31 cellular contexts compared by ENCODE assay signal in the genomic region with DNA sequence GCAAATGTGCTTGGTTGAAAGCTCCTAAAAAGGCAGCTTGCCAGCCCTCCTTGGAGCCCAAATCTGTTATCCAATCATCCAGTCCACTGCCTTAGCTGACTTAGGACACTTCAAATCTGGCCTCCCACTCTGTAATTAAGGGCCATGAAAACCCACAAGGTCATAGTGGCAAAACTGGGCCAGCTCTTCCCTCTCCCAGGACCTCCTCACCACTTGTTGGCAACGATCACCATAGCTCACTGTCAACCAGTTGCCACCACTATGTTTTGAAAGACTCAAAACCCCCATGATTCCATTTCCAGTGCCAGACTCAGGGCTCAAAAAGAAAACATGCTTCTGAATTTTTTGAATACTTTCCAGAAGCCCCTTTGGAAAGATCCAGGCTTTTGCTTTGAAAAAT.
"Had no signal": no experiment of that assay in that cellular context is flagged by ENCODE, and none has a peak within 500 bp of the region (broad histone marks: within the 10 kb centered on the region; RNA-seq: fewer than 3 reads in every experiment).

No MANE protein-coding gene starts in this region.

- H3K27ac Mint-ChIP-seq: dendritic cell treated with granulocyte-macrophage colony-stimulating factor and Interleukin-4, amounts not matched to agents 40 ng/mL and 50 ng/mL, for 4 days; endodermal cell; memory B cell; mesothelial cell of epicardium; naive thymus-derived CD4-positive, alpha-beta T cell; nephron; type B pancreatic cell had no signal

- ATAC-seq: esophagus mucosa; foreskin keratinocyte; gastroesophageal sphincter; heart left ventricle; left lobe of liver; mucosa of descending colon; naive thymus-derived CD4-positive, alpha-beta T cell; right cardiac atrium had no signal

- H3K36me3 Mint-ChIP-seq: naive thymus-derived CD4-positive, alpha-beta T cell; type B pancreatic cell had no signal

- H3K27ac ChIP-seq: epithelial cell of prostate, foreskin keratinocyte, gastroesophageal sphincter, heart left ventricle, hepatocyte, prostate gland, sigmoid colon, skin epidermis, spleen, stomach, testis, tibial artery had no signal

- H3K36me3 ChIP-seq: gastroesophageal sphincter, heart left ventricle, prostate gland, sigmoid colon, spleen, stomach, tibial artery had no signal

- H3K4me3 Mint-ChIP-seq: dendritic cell treated with granulocyte-macrophage colony-stimulating factor and Interleukin-4, amounts not matched to agents 40 ng/mL and 50 ng/mL, for 4 days; endodermal cell; memory B cell; mesothelial cell of epicardium; naive thymus-derived CD4-positive, alpha-beta T cell; nephron; type B pancreatic cell had no signal

- H3K27me3 Mint-ChIP-seq: dendritic cell treated with granulocyte-macrophage colony-stimulating factor and Interleukin-4, amounts not matched to agents 40 ng/mL and 50 ng/mL, for 4 days had no signal

- H2AFZ ChIP-seq: hepatocyte had no signal

- H3K4me1 ChIP-seq: foreskin keratinocyte, gastroesophageal sphincter, heart left ventricle, prostate gland, sigmoid colon, spleen, stomach, testis had no signal

- H3K4me3 ChIP-seq: gastroesophageal sphincter, heart left ventricle, hepatocyte, lung, mucosa of descending colon, prostate gland, sigmoid colon, skin epidermis, spleen, stomach, testis, tibial artery had no signal

- H3K4me2 ChIP-seq: hepatocyte had no signal

- DNase-seq: cerebellar nuclear complex; effector CD8-positive, alpha-beta T cell; endodermal cell; foreskin keratinocyte; heart left ventricle; kidney; mucosa of descending colon; naive thymus-derived CD4-positive, alpha-beta T cell; nucleus accumbens; right cardiac atrium; sigmoid colon; spleen; stimulated activated CD4-positive, alpha-beta T cell treated with anti-CD3 and anti-CD28 coated beads, Interleukin-4, amount 100 ng/mL, for 4 hours; stimulated activated naive CD4-positive, alpha-beta T cell; stomach; substantia nigra; testis; tibial artery had no signal

- H3K4me1 Mint-ChIP-seq: endodermal cell; memory B cell; mesothelial cell of epicardium; naive thymus-derived CD4-positive, alpha-beta T cell had no signal

- H3K9me3 ChIP-seq: gastroesophageal sphincter, heart left ventricle, mucosa of descending colon, prostate gland, sigmoid colon, spleen, stomach, testis, tibial artery had no signal

- H3K9me3 Mint-ChIP-seq: dendritic cell treated with granulocyte-macrophage colony-stimulating factor and Interleukin-4, amounts not matched to agents 40 ng/mL and 50 ng/mL, for 4 days had no signal

- H3K27me3 ChIP-seq: gastroesophageal sphincter, heart left ventricle, hepatocyte, sigmoid colon, stomach, testis, tibial artery had no signal

- H3K79me2 ChIP-seq: hepatocyte had no signal
